In genomic region chr4:24664956-24665355, GRCh38 we compare ENCODE assay signal across 18 cellular contexts.
DNase-seq lines count a peak whose midpoint lies in the region; ATAC-seq, FAIRE-seq and TF ChIP-seq lines count a peak whose summit lies in the region.
"Had no signal": no experiment of that assay in that cellular context is flagged by ENCODE, and none has a peak within 500 bp of the region (broad histone marks: within the 10 kb centered on the region; RNA-seq: fewer than 3 reads in every experiment).

No MANE protein-coding gene starts in this region.

- intact Hi-C loops in HepG2 (cut with micrococcal nuclease; ENCODE audit: unreplicated experiment) = no loop called here
- intact Hi-C loops in right lobe of liver (cut with DNase I) = no loop called here
- intact Hi-C loops in vagina (cut with DNase I) = no loop called here

- no peak for TF ChIP-seq CTCF in HepG2 (CRISPR knock-in tag; IDR thresholded peaks at IDR 0.05)
- TF ChIP-seq CTCF in right lobe of liver (IDR thresholded peaks at IDR 0.05) = no peak
- TF ChIP-seq CTCF in fibroblast of lung (conservative IDR thresholded peaks at IDR 0.05 in 1 of 2, IDR thresholded peaks at IDR 0.05 in 1 of 2; ENCODE audit: low read depth in 1 of 2, low read length in 2 of 2) = no peak
- no peak for TF ChIP-seq CTCF in vagina (IDR thresholded peaks at IDR 0.05)

- no peak overlapping the region for H2AFZ ChIP-seq in HepG2 (ENCODE audit: low read length)
- H2AFZ ChIP-seq in fibroblast of lung (ENCODE audit: low read length) = no peak overlapping the region

- no peaks in the 10 kb centered on the region for H3K27me3 ChIP-seq in HepG2 (ENCODE audit: control insufficient read depth in 1 of 2, insufficient read depth in 2 of 2, low read length in 2 of 2)
- H3K27me3 ChIP-seq in right lobe of liver = no peaks in the 10 kb centered on the region
- peaks cover 8% of the 10 kb centered on the region for H3K27me3 ChIP-seq in fibroblast of lung (ENCODE audit: control insufficient read depth, insufficient read depth, low read length)
- H3K27me3 ChIP-seq in vagina = no peaks in the 10 kb centered on the region

- CTCF ChIA-PET in HepG2 (lab: Yijun Ruan, JAX; ENCODE audit: low intra/inter-chr PET ratio, low total read pairs) = no interaction called here

- H3K4me3 ChIP-seq in HepG2 (replicated peaks in 1 of 3; ENCODE audit: insufficient read depth in 1 of 3, low read depth in 2 of 3, low read length in 3 of 3) = no peak overlapping the region
- no peak overlapping the region for H3K4me3 ChIP-seq in right lobe of liver
- peak overlapping the region in 1 of 4 experiments; percentile 1 for H3K4me3 ChIP-seq in fibroblast of lung (replicated peaks in 1 of 4; ENCODE audit: control extremely low read depth in 1 of 4, insufficient read depth in 1 of 4, low read depth in 3 of 4, low read length in 4 of 4)
- no peak overlapping the region for H3K4me3 ChIP-seq in vagina
- H3K4me3 ChIP-seq: psoas muscle, thoracic aorta had no signal

- no peak for FAIRE-seq in HepG2 (lab: Jason Lieb, UNC)
- FAIRE-seq: GM18507, GM19239 had no signal

- TF ChIP-seq EP300 in HepG2 (IDR thresholded peaks at IDR 0.05; ENCODE audit: low read depth in 2 of 2, low read length in 2 of 2) = no peak
- no peak for TF ChIP-seq EP300 in HepG2 (CRISPR knock-in tag; IDR thresholded peaks at IDR 0.05; ENCODE audit: borderline replicate concordance)

- TF ChIP-seq POLR2A in HepG2 (IDR thresholded peaks at IDR 0.05; ENCODE audit: insufficient read depth in 1 of 2, low read depth in 2 of 2, low read length in 2 of 2) (no peak), right lobe of liver (IDR thresholded peaks at IDR 0.05) (no peak), vagina (IDR thresholded peaks at IDR 0.05) (no peak)

- in situ Hi-C loops in HepG2 (cut with HindIII; ENCODE audit: extremely low pct_ligation_motif_present, low pct_unique_long_range_greater_than_20kb) = no loop called here

- H3K4me2 ChIP-seq in HepG2 (ENCODE audit: low read depth, low read length) (no peak overlapping the region), fibroblast of lung (ENCODE audit: extremely low read depth, insufficient read depth, low read length) (no peak overlapping the region)

- DNase-seq in HepG2 (ENCODE audit: low spot score) = peak; percentile 11
- no peak for DNase-seq in right lobe of liver
- peak; percentile 43 to 67 for DNase-seq in fibroblast of lung (ENCODE audit: low read depth in 2 of 2)
- peak; percentile 85 for DNase-seq in inferior parietal cortex (ENCODE audit: extremely low spot score)
- no peak for DNase-seq in NCI-H1417 (lab: John Stamatoyannopoulos, UW)
- no peak for DNase-seq in activated CD8-positive, alpha-beta memory T cell treated with anti-CD3 and anti-CD28 coated beads, Interleukin-2, amount 50 U/mL, for 4 hours
- DNase-seq in vagina (ENCODE audit: extremely low spot score in 2 of 2) = no peak
- DNase-seq in NCI-H510A (lab: John Stamatoyannopoulos, UW) = no peak
- DNase-seq: activated B cell treated with CpG ODN at 0.5 μM for 24 hours; activated naive CD4-positive, alpha-beta T cell treated with Interleukin-2 at 50 U/mL for 16 hours; effector CD4-positive, alpha-beta T cell; NCI-H2081; NCI-H774; psoas muscle; RPMI8226 had no signal

- H3K9me3 ChIP-seq in HepG2 (ENCODE audit: low read length) (no peaks in the 10 kb centered on the region), right lobe of liver (no peaks in the 10 kb centered on the region), fibroblast of lung (ENCODE audit: control insufficient read depth, insufficient read depth, low read depth, low read length) (no peaks in the 10 kb centered on the region), vagina (no peaks in the 10 kb centered on the region)
- H3K9me3 ChIP-seq: psoas muscle, thoracic aorta had no signal

- 20% methylated on average over 2 of the region's 2 CpGs for WGBS in HepG2 (ENCODE audit: low lambda C conversion rate)
- WGBS in right lobe of liver (ENCODE audit: insufficient coverage, low coverage, low lambda C conversion rate, missing lambda C conversion rate) = 82% methylated on average over 1 of the region's 2 CpGs

- BruUV-seq in HepG2 (replicated peaks; lab: Mats Ljungman, UMichigan) = no TSS peak

- H4K20me1 ChIP-seq in HepG2 (ENCODE audit: insufficient read depth, low read length) (no peaks in the 10 kb centered on the region), fibroblast of lung (ENCODE audit: control insufficient read depth, extremely low read depth, insufficient read depth, low read length) (no peaks in the 10 kb centered on the region)

- H3K9ac ChIP-seq in HepG2 (ENCODE audit: insufficient read depth, low read depth, low read length) (no peak overlapping the region), fibroblast of lung (ENCODE audit: insufficient read depth, low read length) (no peak overlapping the region)

- H3K4me1 ChIP-seq in HepG2 (ENCODE audit: insufficient read depth, low read length) = peaks cover 14% of the 10 kb centered on the region
- no peaks in the 10 kb centered on the region for H3K4me1 ChIP-seq in right lobe of liver
- no peaks in the 10 kb centered on the region for H3K4me1 ChIP-seq in fibroblast of lung (ENCODE audit: control insufficient read depth, extremely low read depth, insufficient read depth, low read length)
- H3K4me1 ChIP-seq in vagina = no peaks in the 10 kb centered on the region
- H3K4me1 ChIP-seq: psoas muscle had no signal

- H3K79me2 ChIP-seq in HepG2 (ENCODE audit: insufficient read depth, low read length) (no peaks in the 10 kb centered on the region), fibroblast of lung (ENCODE audit: control insufficient read depth, insufficient read depth, low read length) (no peaks in the 10 kb centered on the region)

- H3K27ac ChIP-seq in HepG2 (ENCODE audit: extremely low read length, insufficient read depth, low read length) = no peak overlapping the region
- no peak overlapping the region for H3K27ac ChIP-seq in right lobe of liver
- no peak overlapping the region for H3K27ac ChIP-seq in fibroblast of lung (ENCODE audit: insufficient read depth, low read length)
- no peak overlapping the region for H3K27ac ChIP-seq in vagina
- H3K27ac ChIP-seq: psoas muscle, thoracic aorta had no signal

- no peaks in the 10 kb centered on the region for H3K36me3 ChIP-seq in HepG2 (replicated peaks in 1 of 2; ENCODE audit: control insufficient read depth in 1 of 2, insufficient read depth in 2 of 2, low read length in 2 of 2)
- no peaks in the 10 kb centered on the region for H3K36me3 ChIP-seq in right lobe of liver
- no peaks in the 10 kb centered on the region for H3K36me3 ChIP-seq in fibroblast of lung (ENCODE audit: control insufficient read depth, insufficient read depth, low read length)
- H3K36me3 ChIP-seq in vagina = no peaks in the 10 kb centered on the region
- H3K36me3 ChIP-seq: thoracic aorta had no signal

- POLR2A ChIA-PET in HepG2 (lab: Yijun Ruan, JAX) = no interaction called here

- no peak for TF ChIP-seq RAD21 in HepG2 (CRISPR knock-in tag; IDR thresholded peaks at IDR 0.05)

- no peak for ATAC-seq in HepG2
- no peak for ATAC-seq in right lobe of liver
- ATAC-seq: psoas muscle had no signal

TF ChIP-seq in HepG2, 621 proteins besides CTCF, POLR2A, EP300 and RAD21:
- TF ChIP-seq POLR2G (IDR thresholded peaks at IDR 0.05; ENCODE audit: low read depth, low read length) = no peak
- TF ChIP-seq ZNF235 (CRISPR knock-in tag; IDR thresholded peaks at IDR 0.05; ENCODE audit: borderline replicate concordance) = no peak
- TF ChIP-seq CEBPB (IDR thresholded peaks at IDR 0.05; ENCODE audit: borderline replicate concordance, low read depth, low read length) = peak; percentile 38; the same call in 1 of the 2 replicates
- no peak for TF ChIP-seq KMT2A (CRISPR knock-in tag; IDR thresholded peaks at IDR 0.05)
- TF ChIP-seq CEBPG (CRISPR knock-in tag; IDR thresholded peaks at IDR 0.05) = peak; percentile 25; the same call in 1 of the 2 replicates

Comparison
In these comparisons a context has a peak if more than half of its experiments do, and no peak if none do; other contexts are left out.
1. DNase-seq: peak in HepG2 (single experiment), fibroblast of lung (2 of 2) and inferior parietal cortex (single experiment); none in right lobe of liver (0 of 3), NCI-H1417 (0 of 3), activated CD8-positive, alpha-beta memory T cell treated with anti-CD3 and anti-CD28 coated beads, Interleukin-2, amount 50 U/mL, for 4 hours (single experiment), vagina (0 of 2) and NCI-H510A (single experiment).